Comparison of ENCODE assay signal across 3 cellular contexts in the genomic region with DNA sequence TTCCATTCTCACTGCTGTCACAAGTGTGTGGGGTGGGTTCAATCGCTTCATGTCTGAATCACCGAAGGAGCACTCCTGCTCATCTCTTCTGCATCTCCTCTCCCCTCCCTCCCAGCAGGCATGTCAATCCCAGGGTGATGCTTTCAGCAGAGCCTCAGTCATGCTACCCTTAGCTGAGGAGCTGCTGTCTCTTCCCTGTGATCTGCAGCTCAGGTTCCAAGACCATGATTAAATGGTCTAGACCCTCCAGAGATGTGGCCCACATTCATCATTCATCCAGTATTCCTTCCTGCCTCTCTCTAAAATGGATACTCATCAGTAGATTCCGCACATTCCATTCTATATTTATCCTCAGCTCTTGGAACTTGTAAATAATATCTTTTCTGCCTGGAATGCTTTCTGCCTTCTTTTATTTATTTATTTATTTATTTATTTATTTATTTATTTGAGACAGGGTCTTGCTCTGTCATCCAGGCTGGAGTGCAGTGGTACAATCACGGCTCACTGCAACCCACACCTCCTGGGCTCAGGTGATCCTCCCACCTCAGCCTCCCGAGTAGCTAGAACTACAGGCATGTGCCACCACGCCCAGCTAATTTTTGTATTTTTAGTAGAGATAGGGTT. TPM values are rescaled to one million over a fixed set of nuclear protein-coding genes. Genes with fewer than 3 reads are reported as not detected.
"Had no signal": no experiment of that assay in that cellular context is flagged by ENCODE, and none has a peak within 500 bp of the region (broad histone marks: within the 10 kb centered on the region; RNA-seq: fewer than 3 reads in every experiment).

No MANE protein-coding gene starts in this region.

RNA-seq across cellular contexts. Expression of a gene that starts 24.8 kb away (rescaled TPM):
- total RNA-seq: ascending aorta, epithelial cell of proximal tubule, myocyte had no signal
